Comparison of ENCODE assay signal across 8 cellular contexts in genomic region chr17:20320535-20321229, GRCh38.
A peak's percentile ranks its signal among the peaks of the same experiment; 100 is the strongest.
DNase-seq lines count a peak whose midpoint lies in the region; ATAC-seq and TF ChIP-seq lines count a peak whose summit lies in the region.
"Not testable (repeated sequence)": the region's sequence is repeated elsewhere in the genome, so short reads cannot be mapped to it uniquely, and the experiment has no call there.

No MANE protein-coding gene starts in this region.

- not testable (repeated sequence) for H3K36me3 Mint-ChIP-seq in T-helper 17 cell (ENCODE audit: low read depth)

- H3K27ac Mint-ChIP-seq in T-helper 17 cell = not testable (repeated sequence)

- WGBS in HUES64 = 55% methylated on average over 47 of the region's 47 CpGs

- H3K9me3 ChIP-seq in HUES64 (ENCODE audit: insufficient read depth, low read depth, low read length); T-helper 17 cell (ENCODE audit: control insufficient read depth, low read length, poor library complexity, severe bottlenecking): not testable (repeated sequence)

- H3K9ac ChIP-seq in HUES64 (ENCODE audit: low read depth, low read length) = not testable (repeated sequence)

- H3K27me3 Mint-ChIP-seq in T-helper 17 cell = not testable (repeated sequence)

- not testable (repeated sequence) for H3K27me3 ChIP-seq in HUES64 (ENCODE audit: insufficient read depth, low read length)

- H3K27ac ChIP-seq in HUES64 (ENCODE audit: low read depth, low read length) = not testable (repeated sequence)

- H3K4me1 ChIP-seq in HUES64 (ENCODE audit: insufficient read depth, low read length) = not testable (repeated sequence)

- not testable (repeated sequence) for H3K4me1 Mint-ChIP-seq in T-helper 17 cell

- peak; percentile 63 for DNase-seq in AG10803 (ENCODE audit: low read depth)
- peak; percentile 51 to 73 (median 70) for DNase-seq in T-helper 17 cell
- DNase-seq in activated naive CD4-positive, alpha-beta T cell (lab: John Stamatoyannopoulos, UW) = peak; percentile 56 to 77 (median 70)
- DNase-seq in fibroblast of gingiva (ENCODE audit: low read depth) = peak; percentile 37
- peak; percentile 48 for DNase-seq in midbrain (lab: John Stamatoyannopoulos, UW)
- peak; percentile 64 to 70 for DNase-seq in stimulated activated CD4-positive, alpha-beta T cell treated with anti-CD3 and anti-CD28 coated beads, Interleukin-4, amount 100 ng/mL, for 48 hours (ENCODE audit: low read depth in 2 of 2)

- H3K4me3 ChIP-seq in AG10803 (ENCODE audit: low read length) (peak overlapping the region; percentile 44), HUES64 (ENCODE audit: low read length) (peak overlapping the region; percentile 31; the same call in 1 of the 2 replicates)

- TF ChIP-seq CTCF in AG10803 (conservative IDR thresholded peaks at IDR 0.05; ENCODE audit: low read length) = peak; percentile 68

- not testable (repeated sequence) for H3K36me3 ChIP-seq in HUES64 (ENCODE audit: insufficient read depth, low read length)

- ATAC-seq in GM19463 (IDR thresholded peaks at IDR 0.05; ENCODE audit: unreplicated experiment) (peak; percentile 76), T-helper 17 cell (peak; percentile 97)

- H3K4me3 Mint-ChIP-seq in T-helper 17 cell = peak overlapping the region; percentile 62
